8 cellular contexts compared by ENCODE assay signal in genomic region chr12:42145552-42146215, GRCh38. TPM values are rescaled to one million over a fixed set of nuclear protein-coding genes. Genes with fewer than 3 reads are reported as not detected.
DNase-seq lines count a peak whose midpoint lies in the region; ATAC-seq and TF ChIP-seq lines count a peak whose summit lies in the region.

No MANE protein-coding gene starts in this region.

- CTCF ChIA-PET in GM10248 (lab: Yijun Ruan, JAX), result interaction anchor here (1.1 to 1.8 kb wide), 8 partner anchors 12 to 226 kb away, joined by 4 to 7 read pairs (median 4); no protein-coding TSS in a partner anchor

- no peak for ATAC-seq in GM21381 (IDR thresholded peaks at IDR 0.05; ENCODE audit: unreplicated experiment)

- H3K4me3 ChIP-seq in MM.1S (ENCODE audit: low read length) (peak overlapping the region; percentile 78), choroid plexus epithelial cell (ENCODE audit: low read depth, low read length) (no peak overlapping the region), neural cell (ENCODE audit: low read length) (peak overlapping the region; percentile 79)

- intact Hi-C loops in cardiac septum (cut with DNase I), result loop anchor here (2.0 to 10.0 kb wide), 3 partner anchors 91 to 419 kb away; no protein-coding TSS in a partner anchor

- no peak for TF ChIP-seq EP300 in neural cell (conservative IDR thresholded peaks at IDR 0.05; ENCODE audit: poor library complexity, severe bottlenecking)

- peak overlapping the region; percentile 73 for H2AFZ ChIP-seq in MM.1S (ENCODE audit: low read length)
- no peak overlapping the region for H2AFZ ChIP-seq in neural cell (ENCODE audit: low read depth, low read length)

- H4K20me1 ChIP-seq in MM.1S (ENCODE audit: insufficient read depth, low read length) (no peaks in the 10 kb centered on the region), neural cell (ENCODE audit: insufficient read depth) (no peaks in the 10 kb centered on the region)

- H3K9ac ChIP-seq in MM.1S (ENCODE audit: low read length), result no peak overlapping the region
- no peak overlapping the region for H3K9ac ChIP-seq in neural cell (ENCODE audit: low read length)

- peak overlapping the region; percentile 88; the same call in 1 of the 2 replicates for H3K4me2 ChIP-seq in MM.1S (ENCODE audit: low read depth, low read length)
- no peak overlapping the region for H3K4me2 ChIP-seq in neural cell (ENCODE audit: low read length)

- no peak for TF ChIP-seq CTCF in MM.1S (IDR thresholded peaks at IDR 0.05; ENCODE audit: low read length)
- TF ChIP-seq CTCF in choroid plexus epithelial cell (conservative IDR thresholded peaks at IDR 0.05; ENCODE audit: low read depth, low read length), result peak; percentile 14
- peak; percentile 22 for TF ChIP-seq CTCF in neural cell (IDR thresholded peaks at IDR 0.05; ENCODE audit: poor library complexity, severe bottlenecking)
- no peak for TF ChIP-seq CTCF in GM10248 (IDR thresholded peaks at IDR 0.05; ENCODE audit: control extremely low read depth, extremely low read depth, low read depth, missing control alignments)

- POLR2A ChIA-PET in GM10248 (lab: Yijun Ruan, JAX), result interaction anchor here (0.6 kb wide), 1 partner anchor 10 kb away, joined by 3 read pairs; no protein-coding TSS in a partner anchor

- H3K9me2 ChIP-seq in MM.1S (replicated peaks; ENCODE audit: insufficient read depth, low read length), result no peaks in the 10 kb centered on the region
- H3K9me2 ChIP-seq in neural cell (ENCODE audit: insufficient read depth, low read length), result no peaks in the 10 kb centered on the region

- no peak for TF ChIP-seq RAD21 in neural cell (conservative IDR thresholded peaks at IDR 0.05)

- H3F3A ChIP-seq in MM.1S (ENCODE audit: insufficient read depth, low read length) (peaks cover 11% of the 10 kb centered on the region; the same call in 1 of the 2 replicates), neural cell (ENCODE audit: insufficient read depth, low read length, poor library complexity, severe bottlenecking) (peaks cover 7% of the 10 kb centered on the region)

- H3K27ac ChIP-seq in MM.1S (ENCODE audit: low read length), result no peak overlapping the region
- H3K27ac ChIP-seq in neural cell (ENCODE audit: low read length), result no peak overlapping the region

- H3K36me3 ChIP-seq in MM.1S (replicated peaks; ENCODE audit: insufficient read depth, low read length) (no peaks in the 10 kb centered on the region), neural cell (ENCODE audit: insufficient read depth, low read length) (no peaks in the 10 kb centered on the region)

- H3K27me3 ChIP-seq in MM.1S (replicated peaks; ENCODE audit: insufficient read depth, low read length) (no peaks in the 10 kb centered on the region), neural cell (ENCODE audit: insufficient read depth, low read depth, low read length) (no peaks in the 10 kb centered on the region)

- DNase-seq in Daoy (ENCODE audit: low read depth), result peak; percentile 2
- DNase-seq in MM.1S, result no peak
- peak; percentile 18 for DNase-seq in choroid plexus epithelial cell (ENCODE audit: low read depth)
- no peak for DNase-seq in nucleus accumbens (lab: John Stamatoyannopoulos, UW)
- DNase-seq in cardiac septum (ENCODE audit: low spot score), result no peak
- no peak for DNase-seq in GM10248 (ENCODE audit: extremely low spot score)

- peaks cover 34% of the 10 kb centered on the region for H3K79me2 ChIP-seq in MM.1S (ENCODE audit: low read length)
- peaks cover 22% of the 10 kb centered on the region for H3K79me2 ChIP-seq in neural cell (replicated peaks; ENCODE audit: insufficient read depth, low read length)

- H3K4me1 ChIP-seq in MM.1S (ENCODE audit: low read length), result no peaks in the 10 kb centered on the region; the same call in 1 of the 2 replicates

- H3K9me3 ChIP-seq in MM.1S (replicated peaks; ENCODE audit: insufficient read depth, low read length) (no peaks in the 10 kb centered on the region), neural cell (ENCODE audit: low read length) (no peaks in the 10 kb centered on the region)

TF ChIP-seq in neural cell, 6 proteins besides CTCF, POLR2A, EP300 and RAD21:
- TF ChIP-seq MXI1 (conservative IDR thresholded peaks at IDR 0.05; ENCODE audit: poor library complexity, severe bottlenecking), result no peak
- TF ChIP-seq REST (IDR thresholded peaks at IDR 0.05; ENCODE audit: borderline replicate concordance), result no peak
- TF ChIP-seq EZH2 (IDR thresholded peaks at IDR 0.05; ENCODE audit: borderline replicate concordance, insufficient read depth, low read length, poor library complexity, severe bottlenecking), result no peak
- TF ChIP-seq POLR2AphosphoS5 (IDR thresholded peaks at IDR 0.05), result no peak
- TF ChIP-seq TAF1 (IDR thresholded peaks at IDR 0.05; ENCODE audit: low read depth), result no peak
- TF ChIP-seq SMC3 (conservative IDR thresholded peaks at IDR 0.05; ENCODE audit: poor library complexity), result no peak

RNA-seq across cellular contexts. Expression of gene GXYLT1, which starts 1.0 kb away (rescaled TPM):
- total RNA-seq in Daoy (2014; rRNA removed; shearing (Covaris generic)), result 28.8 and 29.9 TPM in 2 replicates
- polyA plus RNA-seq in neural cell, result 2.9 and 3.2 TPM in 2 replicates
- polyA minus RNA-seq in neural cell, result 11.7 and 13.0 TPM in 2 replicates
- 6.5 TPM for total RNA-seq in cardiac septum

Comparison
In these comparisons a context has a peak if more than half of its experiments do, and no peak if none do; other contexts are left out.
1. DNase-seq: peak in Daoy (single experiment) and choroid plexus epithelial cell (single experiment); none in MM.1S (single experiment), nucleus accumbens (0 of 56), cardiac septum (single experiment) and GM10248 (single experiment).
2. CTCF ChIP-seq: peak in choroid plexus epithelial cell (single experiment) and neural cell (single experiment); none in MM.1S (single experiment) and GM10248 (single experiment).